In the genomic region with DNA sequence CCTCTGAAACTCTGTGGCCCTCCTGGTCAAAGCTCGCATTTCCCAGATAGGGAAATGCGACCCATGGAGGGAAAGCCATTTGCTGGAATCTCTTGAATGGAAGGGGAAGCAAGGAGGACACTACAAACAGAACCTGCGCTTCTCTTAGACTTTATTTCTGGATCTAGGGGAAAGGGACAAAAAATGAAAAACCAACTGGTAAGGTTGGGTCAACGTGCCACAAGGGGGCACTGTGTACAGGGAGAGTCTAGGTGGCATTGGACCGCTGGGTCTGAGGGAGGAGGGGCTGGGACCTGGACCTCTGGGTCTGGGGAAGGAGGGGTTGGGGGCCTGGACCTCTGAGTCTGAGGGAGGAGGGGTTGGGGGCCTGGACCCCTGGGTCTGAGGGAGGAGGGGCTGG, we compare ENCODE assay signal across 8 cellular contexts.
DNase-seq lines count a peak whose midpoint lies in the region; ATAC-seq lines count a peak whose summit lies in the region.

No MANE protein-coding gene starts in this region.

- peak; percentile 56 for DNase-seq in CD1c-positive myeloid dendritic cell (ENCODE audit: extremely low spot score)
- peak; percentile 30 for DNase-seq in HuH-7 (ENCODE audit: low spot score)
- DNase-seq in activated CD8-positive, alpha-beta memory T cell treated with anti-CD3 and anti-CD28 coated beads, Interleukin-2, amount 50 U/mL, for 4 hours: peak; percentile 29
- DNase-seq in iPS-NIHi11 (ENCODE audit: low spot score): peak; percentile 67
- no peak for DNase-seq in NCI-H2171 (lab: John Stamatoyannopoulos, UW)
- no peak for DNase-seq in SKM-1 treated with dmso at 0.1 percent for 144 hours (lab: John Stamatoyannopoulos, UW; ENCODE audit: unreplicated experiment)

- ATAC-seq in HG02623 (IDR thresholded peaks at IDR 0.05; ENCODE audit: unreplicated experiment) (no peak), GM18511 (IDR thresholded peaks at IDR 0.05; ENCODE audit: unreplicated experiment) (no peak)

Comparison
In these comparisons a context has a peak if more than half of its experiments do, and no peak if none do; other contexts are left out.
1. DNase-seq: peak in CD1c-positive myeloid dendritic cell (single experiment), HuH-7 (single experiment), activated CD8-positive, alpha-beta memory T cell treated with anti-CD3 and anti-CD28 coated beads, Interleukin-2, amount 50 U/mL, for 4 hours (single experiment) and iPS-NIHi11 (single experiment); none in NCI-H2171 (single experiment) and SKM-1 treated with dmso at 0.1 percent for 144 hours (single experiment).